In the genomic region with DNA sequence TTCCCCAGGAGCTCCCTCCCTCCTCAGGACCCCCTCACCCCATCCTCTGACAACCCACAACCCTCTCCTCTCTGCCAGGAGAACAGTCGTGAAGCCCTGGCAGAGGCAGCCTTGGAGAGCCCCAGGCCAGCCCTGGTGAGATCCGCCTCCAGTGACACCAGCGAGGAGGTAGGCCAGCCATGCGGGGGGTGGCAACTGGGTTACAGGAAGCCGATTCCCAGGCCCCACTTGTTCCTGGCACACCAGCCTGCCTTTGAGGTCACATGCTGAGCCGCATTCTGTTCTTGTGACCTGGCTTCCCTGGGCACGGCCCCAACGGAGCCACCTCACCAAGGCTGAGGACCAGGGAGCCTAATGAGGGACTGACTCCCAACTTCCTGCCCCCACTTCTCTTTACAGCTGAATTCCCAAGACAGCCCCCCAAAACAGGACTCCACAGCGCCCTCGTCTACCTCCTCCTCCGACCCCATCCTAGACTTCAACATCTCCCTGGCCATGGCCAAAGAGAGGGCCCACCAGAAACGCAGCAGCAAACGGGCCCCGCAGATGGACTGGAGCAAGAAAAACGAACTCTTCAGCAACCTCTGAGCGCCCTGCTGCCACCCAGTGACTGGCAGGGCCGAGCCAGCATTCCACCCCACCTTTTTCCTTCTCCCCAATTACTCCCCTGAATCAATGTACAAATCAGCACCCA, we compare ENCODE assay signal across 9 cellular contexts. TPM values are rescaled to one million over a fixed set of nuclear protein-coding genes. Genes with fewer than 3 reads are reported as not detected.
DNase-seq lines count a peak whose midpoint lies in the region; ATAC-seq, FAIRE-seq and TF ChIP-seq lines count a peak whose summit lies in the region.
"Had no signal": no experiment of that assay in that cellular context is flagged by ENCODE, and none has a peak within 500 bp of the region (broad histone marks: within the 10 kb centered on the region; RNA-seq: fewer than 3 reads in every experiment).

No MANE protein-coding gene starts in this region.

- H3K9me3 ChIP-seq in skeletal muscle tissue (ENCODE audit: control insufficient read depth in 3 of 3, low read length in 3 of 3): no peaks in the 10 kb centered on the region

- peak overlapping the region; percentile 13 for H3K27ac ChIP-seq in skeletal muscle tissue (ENCODE audit: low read depth, low read length)

- TF ChIP-seq POLR2A in H54 (IDR thresholded peaks at IDR 0.05; ENCODE audit: low read depth, low read length): peak; percentile 7; the same call in 1 of the 2 replicates

- DNase-seq in H54 (ENCODE audit: insufficient read length, low spot score) (peak; percentile 97), cardiac septum (ENCODE audit: low spot score) (peak; percentile 82), NCI-H526 treated with DMSO at 0.1 percent for 48 hours (lab: John Stamatoyannopoulos, UW) (no peak), cortex of kidney (lab: John Stamatoyannopoulos, UW) (no peak)
- DNase-seq in activated T-helper 1 cell treated with anti-CD3 and anti-CD28 coated beads, Interleukin-12 subunit alpha, Interleukin-12 subunit beta, Interleukin-2, Interleukin-4 antibody, amounts not matched to agents 30 ng/mL and 10 ng/mL and 1 ng/mL, durations not matched to agents 14 hours and 24 hours and 36 hours (ENCODE audit: low spot score): no peak
- no peak for DNase-seq in activated CD4-positive, alpha-beta T cell treated with anti-CD3 and anti-CD28 coated beads for 4 hours
- DNase-seq: effector CD8-positive, alpha-beta T cell had no signal

- H3K9ac ChIP-seq in skeletal muscle tissue (ENCODE audit: low read depth in 1 of 3, low read length in 3 of 3): peak overlapping the region in 1 of 3 donors; percentile 57

- no peak overlapping the region for H3K4me3 ChIP-seq in skeletal muscle tissue (ENCODE audit: low read length in 3 of 3)

- H3K4me1 Mint-ChIP-seq in activated T-helper 1 cell treated with anti-CD3 and anti-CD28 coated beads, Interleukin-12 subunit alpha, Interleukin-12 subunit beta, Interleukin-2, Interleukin-4 antibody, amounts not matched to agents 30 ng/mL and 10 ng/mL and 1 ng/mL, durations not matched to agents 14 hours and 24 hours and 36 hours (ENCODE audit: low read depth): peaks cover 15% of the 10 kb centered on the region

- peaks cover 44% of the 10 kb centered on the region for H3K36me3 Mint-ChIP-seq in activated T-helper 1 cell treated with anti-CD3 and anti-CD28 coated beads, Interleukin-12 subunit alpha, Interleukin-12 subunit beta, Interleukin-2, Interleukin-4 antibody, amounts not matched to agents 30 ng/mL and 10 ng/mL and 1 ng/mL, durations not matched to agents 14 hours and 24 hours and 36 hours (ENCODE audit: low read depth)

- H3K27ac Mint-ChIP-seq in activated T-helper 1 cell treated with anti-CD3 and anti-CD28 coated beads, Interleukin-12 subunit alpha, Interleukin-12 subunit beta, Interleukin-2, Interleukin-4 antibody, amounts not matched to agents 30 ng/mL and 10 ng/mL and 1 ng/mL, durations not matched to agents 14 hours and 24 hours and 36 hours: peak overlapping the region; percentile 66

- H3K36me3 ChIP-seq in skeletal muscle tissue (ENCODE audit: control insufficient read depth in 3 of 3, insufficient read depth in 3 of 3, low read length in 3 of 3): peaks cover 27 to 29% (median 27%) of the 10 kb centered on the region in 3 donors

- H3K9me3 Mint-ChIP-seq in activated T-helper 1 cell treated with anti-CD3 and anti-CD28 coated beads, Interleukin-12 subunit alpha, Interleukin-12 subunit beta, Interleukin-2, Interleukin-4 antibody, amounts not matched to agents 30 ng/mL and 10 ng/mL and 1 ng/mL, durations not matched to agents 14 hours and 24 hours and 36 hours: no peaks in the 10 kb centered on the region

- intact Hi-C loops in activated T-helper 1 cell treated with anti-CD3 and anti-CD28 coated beads, Interleukin-12 subunit alpha, Interleukin-12 subunit beta, Interleukin-2, Interleukin-4 antibody, amounts not matched to agents 30 ng/mL and 10 ng/mL and 1 ng/mL, durations not matched to agents 14 hours and 24 hours and 36 hours (cut with micrococcal nuclease): no loop called here
- intact Hi-C loops in cardiac septum (cut with DNase I): no loop called here

- no peaks in the 10 kb centered on the region for H3K27me3 ChIP-seq in skeletal muscle tissue (ENCODE audit: control insufficient read depth in 3 of 3, insufficient read depth in 3 of 3, low read length in 3 of 3)

- no peaks in the 10 kb centered on the region for H3K27me3 Mint-ChIP-seq in activated T-helper 1 cell treated with anti-CD3 and anti-CD28 coated beads, Interleukin-12 subunit alpha, Interleukin-12 subunit beta, Interleukin-2, Interleukin-4 antibody, amounts not matched to agents 30 ng/mL and 10 ng/mL and 1 ng/mL, durations not matched to agents 14 hours and 24 hours and 36 hours (ENCODE audit: insufficient read depth)

- FAIRE-seq in H54 (lab: Jason Lieb, UNC): peak; percentile 64

- no peak overlapping the region for H3K4me3 Mint-ChIP-seq in activated T-helper 1 cell treated with anti-CD3 and anti-CD28 coated beads, Interleukin-12 subunit alpha, Interleukin-12 subunit beta, Interleukin-2, Interleukin-4 antibody, amounts not matched to agents 30 ng/mL and 10 ng/mL and 1 ng/mL, durations not matched to agents 14 hours and 24 hours and 36 hours

- no peak for ATAC-seq in HG03196 (IDR thresholded peaks at IDR 0.05; ENCODE audit: unreplicated experiment)

- peaks cover 12 to 21% (median 18%) of the 10 kb centered on the region in 3 donors for H3K4me1 ChIP-seq in skeletal muscle tissue (ENCODE audit: control insufficient read depth in 3 of 3, insufficient read depth in 3 of 3, low read length in 3 of 3)

RNA-seq across cellular contexts. Expression of a gene that starts 7.9 kb away (rescaled TPM):
- total RNA-seq in activated T-helper 1 cell treated with anti-CD3 and anti-CD28 coated beads, Interleukin-12 subunit alpha, Interleukin-12 subunit beta, Interleukin-2, Interleukin-4 antibody, amounts not matched to agents 30 ng/mL and 10 ng/mL and 1 ng/mL, durations not matched to agents 14 hours and 24 hours and 36 hours: 69.0 and 70.8 TPM in 2 replicates
- total RNA-seq in cardiac septum (27.6 TPM), skeletal muscle tissue (17.7 TPM)

RNA-seq across cellular contexts. Expression of a gene that starts 19.8 kb away (rescaled TPM):
- total RNA-seq in activated T-helper 1 cell treated with anti-CD3 and anti-CD28 coated beads, Interleukin-12 subunit alpha, Interleukin-12 subunit beta, Interleukin-2, Interleukin-4 antibody, amounts not matched to agents 30 ng/mL and 10 ng/mL and 1 ng/mL, durations not matched to agents 14 hours and 24 hours and 36 hours: 142 and 153 TPM in 2 replicates
- total RNA-seq in cardiac septum (10.1 TPM), skeletal muscle tissue (5.2 TPM)

RNA-seq across cellular contexts. Expression of a gene that starts 31.2 kb away (rescaled TPM):
- total RNA-seq in activated T-helper 1 cell treated with anti-CD3 and anti-CD28 coated beads, Interleukin-12 subunit alpha, Interleukin-12 subunit beta, Interleukin-2, Interleukin-4 antibody, amounts not matched to agents 30 ng/mL and 10 ng/mL and 1 ng/mL, durations not matched to agents 14 hours and 24 hours and 36 hours: 6.0 and 6.1 TPM in 2 replicates
- total RNA-seq in cardiac septum (0.94 TPM), skeletal muscle tissue (1.0 TPM)

RNA-seq across cellular contexts. Expression of a gene that starts 55.5 kb away (rescaled TPM):
- total RNA-seq in activated T-helper 1 cell treated with anti-CD3 and anti-CD28 coated beads, Interleukin-12 subunit alpha, Interleukin-12 subunit beta, Interleukin-2, Interleukin-4 antibody, amounts not matched to agents 30 ng/mL and 10 ng/mL and 1 ng/mL, durations not matched to agents 14 hours and 24 hours and 36 hours: not detected in 2 replicates
- total RNA-seq in cardiac septum (0.46 TPM), skeletal muscle tissue (0.52 TPM)

Comparison
In these comparisons a context has a peak if more than half of its experiments do, and no peak if none do; other contexts are left out.
1. DNase-seq: peak in H54 (single experiment) and cardiac septum (single experiment); none in activated T-helper 1 cell treated with anti-CD3 and anti-CD28 coated beads, Interleukin-12 subunit alpha, Interleukin-12 subunit beta, Interleukin-2, Interleukin-4 antibody, amounts not matched to agents 30 ng/mL and 10 ng/mL and 1 ng/mL, durations not matched to agents 14 hours and 24 hours and 36 hours (single experiment), activated CD4-positive, alpha-beta T cell treated with anti-CD3 and anti-CD28 coated beads for 4 hours (0 of 2), NCI-H526 treated with DMSO at 0.1 percent for 48 hours (single experiment) and cortex of kidney (single experiment).
2. RNA of a gene that starts 19.8 kb away (total RNA-seq): 142 to 153 TPM in activated T-helper 1 cell treated with anti-CD3 and anti-CD28 coated beads, Interleukin-12 subunit alpha, Interleukin-12 subunit beta, Interleukin-2, Interleukin-4 antibody, amounts not matched to agents 30 ng/mL and 10 ng/mL and 1 ng/mL, durations not matched to agents 14 hours and 24 hours and 36 hours; 10.1 TPM in cardiac septum (single experiment) and 5.2 TPM in skeletal muscle tissue (single experiment); every median in the first group is over 10 times any median in the second.